In the genomic region with DNA sequence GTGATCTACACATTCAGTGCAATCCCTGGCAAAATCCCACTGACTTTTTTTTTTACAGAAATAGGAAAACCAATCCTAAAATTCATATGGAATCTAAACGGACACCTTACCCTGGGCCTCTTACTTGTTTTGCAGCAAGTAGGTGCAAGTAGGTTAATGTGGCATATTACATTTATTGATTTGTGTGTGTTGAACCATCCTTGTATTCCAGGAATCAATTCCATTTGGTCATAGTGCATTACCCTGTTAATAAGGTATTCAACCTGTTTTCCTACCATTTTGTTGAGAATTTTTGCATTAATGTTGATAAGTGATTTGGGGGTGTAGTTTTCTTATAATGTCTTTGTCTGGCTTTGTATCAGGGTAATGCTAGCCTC, we compare ENCODE assay signal across 11 cellular contexts. TPM values are rescaled to one million over a fixed set of nuclear protein-coding genes. Genes with fewer than 3 reads are reported as not detected.
DNase-seq lines count a peak whose midpoint lies in the region; ATAC-seq and TF ChIP-seq lines count a peak whose summit lies in the region.
"Had no signal": no experiment of that assay in that cellular context is flagged by ENCODE, and none has a peak within 500 bp of the region (broad histone marks: within the 10 kb centered on the region; RNA-seq: fewer than 3 reads in every experiment).

No MANE protein-coding gene starts in this region.

- peaks cover 5% of the 10 kb centered on the region for H3K9me3 ChIP-seq in lower lobe of right lung

- TF ChIP-seq CTCF in lower lobe of right lung (IDR thresholded peaks at IDR 0.05) (no peak), GM13977 (IDR thresholded peaks at IDR 0.05; ENCODE audit: extremely low read depth, insufficient read depth, missing control alignments) (no peak)

- peaks cover 29% of the 10 kb centered on the region for H3K4me1 Mint-ChIP-seq in activated T-helper 1 cell treated with anti-CD3 and anti-CD28 coated beads, Interleukin-12 subunit alpha, Interleukin-12 subunit beta, Interleukin-2, Interleukin-4 antibody, amounts not matched to agents 30 ng/mL and 10 ng/mL and 1 ng/mL, durations not matched to agents 14 hours and 24 hours and 36 hours (ENCODE audit: low read depth)

- peak; percentile 3 for DNase-seq in DMS153 treated with DMSO at 0.1 percent for 48 hours (lab: John Stamatoyannopoulos, UW; ENCODE audit: unreplicated experiment)
- DNase-seq in DMS153 (lab: John Stamatoyannopoulos, UW) = no peak
- no peak for DNase-seq in activated T-helper 1 cell treated with anti-CD3 and anti-CD28 coated beads, Interleukin-12 subunit alpha, Interleukin-12 subunit beta, Interleukin-2, Interleukin-4 antibody, amounts not matched to agents 30 ng/mL and 10 ng/mL and 1 ng/mL, durations not matched to agents 14 hours and 24 hours and 36 hours (ENCODE audit: low spot score)
- DNase-seq in lower lobe of right lung = no peak
- DNase-seq in NCI-H82 (lab: John Stamatoyannopoulos, UW) = no peak
- no peak for DNase-seq in GM13977 (ENCODE audit: low spot score)

- no peak overlapping the region for H3K4me3 ChIP-seq in lower lobe of right lung

- peaks cover 15% of the 10 kb centered on the region for H3K27me3 Mint-ChIP-seq in activated T-helper 1 cell treated with anti-CD3 and anti-CD28 coated beads, Interleukin-12 subunit alpha, Interleukin-12 subunit beta, Interleukin-2, Interleukin-4 antibody, amounts not matched to agents 30 ng/mL and 10 ng/mL and 1 ng/mL, durations not matched to agents 14 hours and 24 hours and 36 hours (ENCODE audit: insufficient read depth)

- peaks cover 17% of the 10 kb centered on the region for H3K36me3 Mint-ChIP-seq in activated T-helper 1 cell treated with anti-CD3 and anti-CD28 coated beads, Interleukin-12 subunit alpha, Interleukin-12 subunit beta, Interleukin-2, Interleukin-4 antibody, amounts not matched to agents 30 ng/mL and 10 ng/mL and 1 ng/mL, durations not matched to agents 14 hours and 24 hours and 36 hours (ENCODE audit: low read depth)

- no peak overlapping the region for H3K27ac Mint-ChIP-seq in activated T-helper 1 cell treated with anti-CD3 and anti-CD28 coated beads, Interleukin-12 subunit alpha, Interleukin-12 subunit beta, Interleukin-2, Interleukin-4 antibody, amounts not matched to agents 30 ng/mL and 10 ng/mL and 1 ng/mL, durations not matched to agents 14 hours and 24 hours and 36 hours

- peak overlapping the region; percentile 97 for H3K27ac ChIP-seq in lower lobe of right lung
- peak overlapping the region; percentile 77 for H3K27ac ChIP-seq in temporal lobe (ENCODE audit: low read depth, low read length)
- H3K27ac ChIP-seq: 22Rv1 had no signal

- peaks cover 15% of the 10 kb centered on the region for H3K9me3 Mint-ChIP-seq in activated T-helper 1 cell treated with anti-CD3 and anti-CD28 coated beads, Interleukin-12 subunit alpha, Interleukin-12 subunit beta, Interleukin-2, Interleukin-4 antibody, amounts not matched to agents 30 ng/mL and 10 ng/mL and 1 ng/mL, durations not matched to agents 14 hours and 24 hours and 36 hours

- no peaks in the 10 kb centered on the region for H3K36me3 ChIP-seq in lower lobe of right lung
- H3K36me3 ChIP-seq: right atrium auricular region had no signal

- in situ Hi-C loops in GM13977 (cut with MboI; ENCODE audit: low pct_unique_long_range_greater_than_20kb, low sequenced_read_pairs, unreplicated experiment) = no loop called here

- intact Hi-C loops in activated T-helper 1 cell treated with anti-CD3 and anti-CD28 coated beads, Interleukin-12 subunit alpha, Interleukin-12 subunit beta, Interleukin-2, Interleukin-4 antibody, amounts not matched to agents 30 ng/mL and 10 ng/mL and 1 ng/mL, durations not matched to agents 14 hours and 24 hours and 36 hours (cut with micrococcal nuclease) = loop anchor here (1.0 to 5.0 kb wide), 4 partner anchors 38 to 216 kb away; partner anchors contain the start of gene BBS9
- intact Hi-C loops in lower lobe of right lung (cut with DNase I) = no loop called here

- no peak for ATAC-seq in lower lobe of right lung
- ATAC-seq in GM19395 (IDR thresholded peaks at IDR 0.05; ENCODE audit: unreplicated experiment) = no peak

- H3K4me1 ChIP-seq in lower lobe of right lung = peaks cover 17% of the 10 kb centered on the region

- peak overlapping the region; percentile 70 for H3K4me3 Mint-ChIP-seq in activated T-helper 1 cell treated with anti-CD3 and anti-CD28 coated beads, Interleukin-12 subunit alpha, Interleukin-12 subunit beta, Interleukin-2, Interleukin-4 antibody, amounts not matched to agents 30 ng/mL and 10 ng/mL and 1 ng/mL, durations not matched to agents 14 hours and 24 hours and 36 hours

- H3K27me3 ChIP-seq in lower lobe of right lung (ENCODE audit: low read depth) = no peaks in the 10 kb centered on the region
- H3K27me3 ChIP-seq: body of pancreas, right atrium auricular region had no signal

RNA-seq across cellular contexts. Expression of gene FKBP9, which starts 13.6 kb away (rescaled TPM):
- total RNA-seq in activated T-helper 1 cell treated with anti-CD3 and anti-CD28 coated beads, Interleukin-12 subunit alpha, Interleukin-12 subunit beta, Interleukin-2, Interleukin-4 antibody, amounts not matched to agents 30 ng/mL and 10 ng/mL and 1 ng/mL, durations not matched to agents 14 hours and 24 hours and 36 hours = 0.52 and 2.4 TPM in 2 replicates
- 104 TPM for total RNA-seq in lower lobe of right lung
- 33.9 TPM for total RNA-seq in temporal lobe

RNA-seq across cellular contexts. Expression of gene KBTBD2, which starts 52.1 kb away (rescaled TPM):
- total RNA-seq in activated T-helper 1 cell treated with anti-CD3 and anti-CD28 coated beads, Interleukin-12 subunit alpha, Interleukin-12 subunit beta, Interleukin-2, Interleukin-4 antibody, amounts not matched to agents 30 ng/mL and 10 ng/mL and 1 ng/mL, durations not matched to agents 14 hours and 24 hours and 36 hours = 29.0 and 34.0 TPM in 2 replicates
- total RNA-seq in lower lobe of right lung (35.1 TPM), temporal lobe (91.7 TPM)

Comparison
In these comparisons a context has a peak if more than half of its experiments do, and no peak if none do; other contexts are left out.
1. RNA of gene FKBP9, which starts 13.6 kb away (total RNA-seq): 104 TPM in lower lobe of right lung (single experiment) and 33.9 TPM in temporal lobe (single experiment); 0.52 to 2.4 TPM in activated T-helper 1 cell treated with anti-CD3 and anti-CD28 coated beads, Interleukin-12 subunit alpha, Interleukin-12 subunit beta, Interleukin-2, Interleukin-4 antibody, amounts not matched to agents 30 ng/mL and 10 ng/mL and 1 ng/mL, durations not matched to agents 14 hours and 24 hours and 36 hours; every median in the first group is over 10 times any median in the second.